ENCODE assay signal across 8 cellular contexts in the genomic region with DNA sequence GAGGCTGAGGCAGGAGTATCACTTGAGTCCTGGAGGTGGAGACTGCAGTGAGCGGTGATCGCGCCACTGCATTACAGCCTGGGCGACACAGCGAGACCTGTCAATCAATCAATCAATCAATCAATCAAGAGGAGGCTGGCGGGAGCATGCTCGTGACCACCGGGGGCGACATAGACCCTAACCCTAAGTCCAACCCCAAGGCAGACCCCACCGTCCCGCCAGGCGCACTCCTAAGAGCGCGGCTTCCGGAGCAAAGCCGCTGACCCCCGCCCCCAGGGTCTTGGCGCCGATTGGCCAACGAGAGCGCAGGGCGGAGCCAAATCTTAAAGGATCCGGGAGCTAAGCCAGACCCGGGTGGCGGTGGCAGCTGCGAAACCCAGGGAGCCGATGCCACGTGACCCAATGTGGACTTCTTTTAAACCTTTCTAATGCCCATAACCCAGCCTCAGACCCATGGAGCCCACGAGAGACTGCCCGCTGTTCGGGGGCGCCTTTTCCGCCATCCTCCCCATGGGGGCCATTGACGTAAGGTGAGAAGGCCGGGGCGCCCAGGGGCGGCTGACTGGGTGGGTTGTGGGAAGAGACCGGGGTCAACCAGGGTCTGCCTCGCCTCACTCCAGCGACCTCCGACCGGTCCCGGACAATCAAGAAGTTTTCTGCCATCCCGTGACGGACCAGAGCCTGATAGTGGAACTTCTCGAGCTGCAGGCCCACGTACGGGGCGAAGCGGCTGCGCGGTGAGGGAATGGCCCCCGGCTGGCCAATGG. TPM values are rescaled to one million over a fixed set of nuclear protein-coding genes. Genes with fewer than 3 reads are reported as not detected.
A peak's percentile ranks its signal among the peaks of the same experiment; 100 is the strongest.
DNase-seq lines count a peak whose midpoint lies in the region; ATAC-seq and TF ChIP-seq lines count a peak whose summit lies in the region.

A gene with protein sequence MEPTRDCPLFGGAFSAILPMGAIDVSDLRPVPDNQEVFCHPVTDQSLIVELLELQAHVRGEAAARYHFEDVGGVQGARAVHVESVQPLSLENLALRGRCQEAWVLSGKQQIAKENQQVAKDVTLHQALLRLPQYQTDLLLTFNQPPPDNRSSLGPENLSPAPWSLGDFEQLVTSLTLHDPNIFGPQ (plus strand): TSS at position 335 of the 767 bp plus-strand sequence. CDS start 119 bp downstream, at position 454.

- TF ChIP-seq POLR2A in adrenal gland (IDR thresholded peaks at IDR 0.05) (peak; percentile 54), heart left ventricle (IDR thresholded peaks at IDR 0.05) (peak in 1 of 2 donors; percentile 78)

- H3K27me3 Mint-ChIP-seq in type B pancreatic cell: no peaks in the 10 kb centered on the region

- peak within 1 kb of the TSS; percentile 90 for H3K27ac Mint-ChIP-seq in type B pancreatic cell

- no peaks in the 10 kb centered on the region for H3K9me3 ChIP-seq in adrenal gland (replicated peaks in 1 of 3)
- no peaks in the 10 kb centered on the region for H3K9me3 ChIP-seq in heart left ventricle

- H3K4me3 Mint-ChIP-seq in type B pancreatic cell: peak within 1 kb of the TSS; percentile 96

- TF ChIP-seq CTCF in adrenal gland (IDR thresholded peaks at IDR 0.05) (peak in 1 of 6 experiments; percentile 8), heart left ventricle (IDR thresholded peaks at IDR 0.05) (no peak), type B pancreatic cell (conservative IDR thresholded peaks at IDR 0.05) (no peak)

- 0 to 1% (median 0%) methylated on average over 3 to 53 of the region's 53 CpGs for WGBS in adrenal gland, 4 donors
- 0% methylated on average over 35 to 53 of the region's 53 CpGs for WGBS in heart left ventricle, 4 donors

- H3K4me1 ChIP-seq in adrenal gland (replicated peaks in 1 of 2) (peaks cover 9 to 11% of the 10 kb centered on the region in 2 donors), heart left ventricle (peaks cover 0 to 27% (median 14%) of the 10 kb centered on the region in 12 donors)

- ATAC-seq in HG02571 (IDR thresholded peaks at IDR 0.05; ENCODE audit: unreplicated experiment) (peak; percentile 83), heart left ventricle (peak; percentile 92 to 97 (median 94))

- H3K27me3 ChIP-seq in adrenal gland: no peaks in the 10 kb centered on the region
- H3K27me3 ChIP-seq in heart left ventricle: no peaks in the 10 kb centered on the region

- no peaks in the 10 kb centered on the region for H3K9me3 Mint-ChIP-seq in type B pancreatic cell

- H3K27ac ChIP-seq in adrenal gland: peak within 1 kb of the TSS; percentile 75 to 98 (median 94)
- H3K27ac ChIP-seq in heart left ventricle: peak within 1 kb of the TSS; percentile 52 to 99 (median 94)

- H3K4me3 ChIP-seq in adrenal gland (peak within 1 kb of the TSS; percentile 59 to 88 (median 70)), heart left ventricle (peak within 1 kb of the TSS; percentile 54 to 98 (median 74))

- peaks cover 15% of the 10 kb centered on the region for H3K4me1 Mint-ChIP-seq in type B pancreatic cell (ENCODE audit: unreplicated experiment)

- H3K36me3 ChIP-seq in adrenal gland (replicated peaks in 1 of 2): no peaks in the 10 kb centered on the region
- H3K36me3 ChIP-seq in heart left ventricle: no peaks in the 10 kb centered on the region

- no peaks in the 10 kb centered on the region for H3K36me3 Mint-ChIP-seq in type B pancreatic cell

- peak; percentile 58 for DNase-seq in GM04504 (ENCODE audit: low read depth)
- DNase-seq in NCI-H1105 treated with DMSO at 0.1 percent for 48 hours (lab: John Stamatoyannopoulos, UW): peak; percentile 91
- DNase-seq in T-helper 1 cell: peak; percentile 59 to 86 (median 76)
- peak; percentile 89 to 95 (median 92) for DNase-seq in adrenal gland
- peak; percentile 91 to 94 (median 93) for DNase-seq in heart left ventricle
- peak; percentile 96 for DNase-seq in posterior vena cava (ENCODE audit: low spot score)
- DNase-seq in type B pancreatic cell (ENCODE audit: extremely low spot score, unreplicated experiment): peak; percentile 83

- intact Hi-C loops in adrenal gland (cut with DNase I): loop anchor here in 1 of 2 donors (5.0 kb wide), 1 partner anchor 36 kb away; no protein-coding TSS in a partner anchor
- intact Hi-C loops in heart left ventricle (cut with DNase I): loop anchor here in 5 of 10 donors (2.0 to 5.0 kb wide), 3 partner anchors 36 to 41 kb away; a partner anchor contains a TSS
- intact Hi-C loops in posterior vena cava (cut with DNase I): loop anchor here in 1 of 2 donors (5.0 kb wide), 1 partner anchor 101 kb away; no protein-coding TSS in a partner anchor

RNA-seq across cellular contexts. Expression of the gene that starts here (rescaled TPM):
- 10 to 100 TPM; 18.8 to 30.2 (median 24.6) TPM for total RNA-seq in adrenal gland
- polyA plus RNA-seq in adrenal gland: 10 to 100 TPM; 24.5 to 46.9 (median 41.4) TPM
- total RNA-seq in heart left ventricle: 10 to 100 TPM; 22.3 to 33.6 (median 27.1) TPM
- polyA plus RNA-seq in heart left ventricle: 10 to 100 TPM; 36.3 to 54.2 TPM
- total RNA-seq in posterior vena cava: 10 to 100 TPM; 16.9 to 19.1 TPM
- total RNA-seq in type B pancreatic cell (ENCODE audit: low replicate concordance): 21.9 and 30.9 TPM in 2 replicates

Comparison
In these comparisons a context has a peak if more than half of its experiments do, and no peak if none do; other contexts are left out.
1. Peak in every context shown above with its lines: DNase-seq, ATAC-seq, H3K4me3 ChIP-seq and H3K27ac ChIP-seq.